ENCODE assay signal across 1 cellular context in the genomic region with DNA sequence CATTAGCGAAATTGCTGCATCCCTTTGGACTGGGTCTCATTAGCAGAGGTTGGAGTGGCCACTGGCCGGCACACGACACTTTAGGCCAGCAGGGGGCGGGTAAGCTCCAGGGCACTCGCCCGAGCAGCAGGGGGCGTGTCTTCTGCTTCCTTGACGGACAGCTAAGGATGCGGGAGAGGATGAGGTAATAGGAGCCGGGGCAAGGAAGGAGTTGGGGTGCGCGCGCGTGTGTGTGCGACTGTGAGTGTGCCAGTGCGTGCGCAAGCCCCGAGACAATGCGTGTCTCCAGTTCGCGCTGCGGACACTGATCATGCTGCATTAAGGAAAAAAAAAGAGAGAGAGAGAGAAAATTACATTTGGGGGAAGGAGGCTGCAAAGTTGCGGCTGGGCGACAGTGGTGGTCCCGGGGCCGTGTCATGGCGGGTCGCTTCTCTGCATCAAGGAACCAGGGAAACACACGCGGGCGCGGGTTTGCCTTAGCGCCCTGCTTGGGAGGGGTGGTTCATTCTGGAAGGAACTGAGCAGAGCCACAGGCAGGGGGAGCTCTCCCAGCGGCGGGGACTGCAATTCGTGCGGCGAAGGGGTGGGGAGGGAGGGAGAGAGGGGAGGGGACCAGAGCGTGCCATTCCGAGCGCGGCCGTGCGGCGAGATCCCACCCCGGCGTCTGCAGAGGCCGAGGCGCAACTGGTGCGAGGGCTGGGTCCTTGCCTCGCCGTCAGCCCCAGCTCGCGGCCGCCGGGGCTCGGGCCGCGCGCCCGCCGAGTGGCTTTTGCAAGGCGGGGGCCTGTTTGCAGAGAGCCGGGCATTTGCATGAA.
TF ChIP-seq lines count a peak whose summit lies in the region.

Gene DTX4 (plus strand): TSS at position 625 of the 815 bp plus-strand sequence. CDS start 464 bp downstream, outside the sequence.

TF ChIP-seq in K562, 482 proteins besides CTCF, POLR2A, EP300 and RAD21 (continued from another document and continues in another):
- peak; percentile 46; the same call in 1 of the 2 replicates for TF ChIP-seq ZBTB40 (IDR thresholded peaks at IDR 0.05)
- TF ChIP-seq ZBTB40 (CRISPR knock-in tag; IDR thresholded peaks at IDR 0.05) = no peak
- no peak for TF ChIP-seq KAT8 (IDR thresholded peaks at IDR 0.05; ENCODE audit: low read depth)
- TF ChIP-seq FOXK1 (CRISPR knock-in tag; IDR thresholded peaks at IDR 0.05; ENCODE audit: borderline replicate concordance) = no peak
- peak; percentile 76 for TF ChIP-seq CEBPG (CRISPR knock-in tag; IDR thresholded peaks at IDR 0.05)
- TF ChIP-seq CEBPG (tag; conservative IDR thresholded peaks at IDR 0.05 in 1 of 2, IDR thresholded peaks at IDR 0.05 in 1 of 2) = peak; percentile 36 to 73; a peak in 3 of 4 replicates
- peak; percentile 98 for TF ChIP-seq PKNOX1 (IDR thresholded peaks at IDR 0.05)
- no peak for TF ChIP-seq SAFB (IDR thresholded peaks at IDR 0.05; ENCODE audit: borderline replicate concordance, low read depth, low read length)
- no peak for TF ChIP-seq BDP1 (IDR thresholded peaks at IDR 0.05; ENCODE audit: insufficient read depth, insufficient read length)
- no peak for TF ChIP-seq ZHX1 (conservative IDR thresholded peaks at IDR 0.05; ENCODE audit: low read length)
- no peak for TF ChIP-seq ZNF184 (CRISPR knock-in tag; IDR thresholded peaks at IDR 0.05)
- TF ChIP-seq, protein P1, sequence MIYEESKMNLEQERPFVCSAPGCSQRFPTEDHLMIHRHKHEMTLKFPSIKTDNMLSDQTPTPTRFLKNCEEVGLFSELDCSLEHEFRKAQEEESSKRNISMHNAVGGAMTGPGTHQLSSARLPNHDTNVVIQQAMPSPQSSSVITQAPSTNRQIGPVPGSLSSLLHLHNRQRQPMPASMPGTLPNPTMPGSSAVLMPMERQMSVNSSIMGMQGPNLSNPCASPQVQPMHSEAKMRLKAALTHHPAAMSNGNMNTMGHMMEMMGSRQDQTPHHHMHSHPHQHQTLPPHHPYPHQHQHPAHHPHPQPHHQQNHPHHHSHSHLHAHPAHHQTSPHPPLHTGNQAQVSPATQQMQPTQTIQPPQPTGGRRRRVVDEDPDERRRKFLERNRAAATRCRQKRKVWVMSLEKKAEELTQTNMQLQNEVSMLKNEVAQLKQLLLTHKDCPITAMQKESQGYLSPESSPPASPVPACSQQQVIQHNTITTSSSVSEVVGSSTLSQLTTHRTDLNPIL (CRISPR knock-in tag; IDR thresholded peaks at IDR 0.05) = no peak
- TF ChIP-seq ZNF134 (CRISPR knock-in tag; conservative IDR thresholded peaks at IDR 0.05) = no peak
- no peak for TF ChIP-seq ZNF24 (IDR thresholded peaks at IDR 0.05)
- no peak for TF ChIP-seq NELFE (IDR thresholded peaks at IDR 0.05; ENCODE audit: insufficient read depth, insufficient read length)
- TF ChIP-seq ZBTB1 (CRISPR knock-in tag; IDR thresholded peaks at IDR 0.05; ENCODE audit: borderline replicate concordance, low read depth) = no peak
- peak; percentile 63 for TF ChIP-seq JUND (IDR thresholded peaks at IDR 0.05; ENCODE audit: borderline replicate concordance, low read depth, low read length)
- TF ChIP-seq JUND (tag; IDR thresholded peaks at IDR 0.05; ENCODE audit: borderline replicate concordance, low read depth, low read length) = peak; percentile 68; the same call in 2 of the 3 replicates
- TF ChIP-seq CSDE1 (IDR thresholded peaks at IDR 0.05) = no peak
- TF ChIP-seq EHMT2 (IDR thresholded peaks at IDR 0.05) = no peak
- TF ChIP-seq ZSCAN29 (IDR thresholded peaks at IDR 0.05) = no peak
- no peak for TF ChIP-seq NONO (IDR thresholded peaks at IDR 0.05; ENCODE audit: low read depth in 2 of 2, low read length in 1 of 2)
- TF ChIP-seq, protein P2, sequence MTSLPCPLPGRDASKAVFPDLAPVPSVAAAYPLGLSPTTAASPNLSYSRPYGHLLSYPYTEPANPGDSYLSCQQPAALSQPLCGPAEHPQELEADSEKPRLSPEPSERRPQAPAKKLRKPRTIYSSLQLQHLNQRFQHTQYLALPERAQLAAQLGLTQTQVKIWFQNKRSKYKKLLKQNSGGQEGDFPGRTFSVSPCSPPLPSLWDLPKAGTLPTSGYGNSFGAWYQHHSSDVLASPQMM (CRISPR knock-in tag; IDR thresholded peaks at IDR 0.05) = no peak
- no peak for TF ChIP-seq ZNF146 (CRISPR knock-in tag; IDR thresholded peaks at IDR 0.05; ENCODE audit: unreplicated experiment)
- no peak; the same call in 1 of the 2 replicates for TF ChIP-seq HCFC1 (IDR thresholded peaks at IDR 0.05; ENCODE audit: low read depth, low read length)
- no peak for TF ChIP-seq THAP7 (CRISPR knock-in tag; IDR thresholded peaks at IDR 0.05)
- TF ChIP-seq PCBP2 (IDR thresholded peaks at IDR 0.05; ENCODE audit: low read depth, low read length, poor library complexity, severe bottlenecking) = no peak
- no peak for TF ChIP-seq TAL1 (IDR thresholded peaks at IDR 0.05)
- TF ChIP-seq HMG20B (CRISPR knock-in tag; IDR thresholded peaks at IDR 0.05) = no peak
- peak; percentile 48; the same call in 1 of the 2 replicates for TF ChIP-seq ZBTB7A (IDR thresholded peaks at IDR 0.05; ENCODE audit: borderline replicate concordance, control insufficient read depth, low read depth, low read length)
- TF ChIP-seq ZNF699 (CRISPR knock-in tag; IDR thresholded peaks at IDR 0.05; ENCODE audit: insufficient replicate concordance) = no peak
- no peak for TF ChIP-seq NR2C2 (CRISPR knock-in tag; IDR thresholded peaks at IDR 0.05)
- TF ChIP-seq NR2C2 (tag; IDR thresholded peaks at IDR 0.05) = no peak
- TF ChIP-seq NEUROD1 (IDR thresholded peaks at IDR 0.05; ENCODE audit: borderline replicate concordance, low read depth, low read length, partially characterized antibody) = no peak
- TF ChIP-seq HNRNPK (IDR thresholded peaks at IDR 0.05; ENCODE audit: low read depth, low read length, poor library complexity, severe bottlenecking) = peak; percentile 24
- TF ChIP-seq IRF1 (CRISPR knock-in tag; IDR thresholded peaks at IDR 0.05; ENCODE audit: borderline replicate concordance) = no peak
- TF ChIP-seq ZNF133 (CRISPR knock-in tag; IDR thresholded peaks at IDR 0.05) = no peak
- no peak for TF ChIP-seq PREB (CRISPR knock-in tag; IDR thresholded peaks at IDR 0.05)
- peak in 1 of 2 experiments; percentile 56; a peak in 2 of 4 replicates for TF ChIP-seq HDAC1 (IDR thresholded peaks at IDR 0.05)
